In genomic region chr3:195451373-195452000, GRCh38 we compare ENCODE assay signal across 1 cellular context.
TF ChIP-seq lines count a peak whose summit lies in the region.

No MANE protein-coding gene starts in this region.

TF ChIP-seq in WTC11, 78 proteins besides CTCF, POLR2A, EP300 and RAD21 (continued from another document):
- TF ChIP-seq ERG (CRISPR knock-in tag; IDR thresholded peaks at IDR 0.05) (no peak), ZSCAN18 (CRISPR knock-in tag; IDR thresholded peaks at IDR 0.05) (no peak), USF2 (CRISPR knock-in tag; IDR thresholded peaks at IDR 0.05) (no peak), TEAD1 (CRISPR knock-in tag; IDR thresholded peaks at IDR 0.05) (no peak), NR2C2 (CRISPR knock-in tag; IDR thresholded peaks at IDR 0.05) (no peak)
TF ChIP-seq in WTC11: peak in this region for 0.
